ENCODE assay signal across 1 cellular context in genomic region chr3:194134757-194135515, GRCh38.
TF ChIP-seq lines count a peak whose summit lies in the region.

No MANE protein-coding gene starts in this region.

TF ChIP-seq in K562, 482 proteins besides CTCF, POLR2A, EP300 and RAD21 (continued from another document and continues in another):
- peak; percentile 76 for TF ChIP-seq HDAC3 (IDR thresholded peaks at IDR 0.05; ENCODE audit: borderline replicate concordance, partially characterized antibody)
- TF ChIP-seq ZNF175 (CRISPR knock-in tag; IDR thresholded peaks at IDR 0.05; ENCODE audit: low read depth): 0 out of 2 replicates have a peak, but pooled peaks have one; percentile 46
- no peak for TF ChIP-seq POLR2H (tag; IDR thresholded peaks at IDR 0.05; ENCODE audit: low read depth)
- no peak for TF ChIP-seq NFATC3 (IDR thresholded peaks at IDR 0.05)
- TF ChIP-seq PRPF4 (IDR thresholded peaks at IDR 0.05; ENCODE audit: insufficient read depth, low read depth, low read length, poor library complexity, severe bottlenecking): no peak
- TF ChIP-seq GTF2B (IDR thresholded peaks at IDR 0.05; ENCODE audit: extremely low read depth, insufficient read length): no peak
- TF ChIP-seq HDAC8 (tag; IDR thresholded peaks at IDR 0.05): no peak
- TF ChIP-seq ZFP91 (CRISPR knock-in tag; IDR thresholded peaks at IDR 0.05): peak; percentile 96
- peak; percentile 64 for TF ChIP-seq RAD51 (IDR thresholded peaks at IDR 0.05; ENCODE audit: borderline replicate concordance, low read depth)
- no peak for TF ChIP-seq ZKSCAN3 (CRISPR knock-in tag; IDR thresholded peaks at IDR 0.05)
- TF ChIP-seq SMARCC2 (IDR thresholded peaks at IDR 0.05; ENCODE audit: low read depth): no peak
- no peak for TF ChIP-seq SRSF1 (IDR thresholded peaks at IDR 0.05; ENCODE audit: low read depth, low read length)
- TF ChIP-seq CREBBP (IDR thresholded peaks at IDR 0.05; ENCODE audit: low read depth, low read length): no peak
- TF ChIP-seq SREBF2 (CRISPR knock-in tag; IDR thresholded peaks at IDR 0.05): no peak
- TF ChIP-seq ZNF583 (CRISPR knock-in tag; IDR thresholded peaks at IDR 0.05): no peak
- TF ChIP-seq BRD4 (IDR thresholded peaks at IDR 0.05): no peak
- TF ChIP-seq MNT (conservative IDR thresholded peaks at IDR 0.05): peak; percentile 99 to 100
- no peak for TF ChIP-seq NCOA2 (IDR thresholded peaks at IDR 0.05; ENCODE audit: partially characterized antibody in 2 of 2)
- TF ChIP-seq ZBTB49 (CRISPR knock-in tag; IDR thresholded peaks at IDR 0.05; ENCODE audit: borderline replicate concordance): no peak
- no peak for TF ChIP-seq CBX5 (IDR thresholded peaks at IDR 0.05; ENCODE audit: borderline replicate concordance, low read depth)
- peak; percentile 51; the same call in 1 of the 2 replicates for TF ChIP-seq ZNF589 (CRISPR knock-in tag; IDR thresholded peaks at IDR 0.05; ENCODE audit: low read depth)
- TF ChIP-seq SPI1 (IDR thresholded peaks at IDR 0.05; ENCODE audit: borderline replicate concordance, low read depth, low read length): no peak
- TF ChIP-seq ZSCAN29 (IDR thresholded peaks at IDR 0.05): no peak
- no peak for TF ChIP-seq ZNF165 (CRISPR knock-in tag; IDR thresholded peaks at IDR 0.05; ENCODE audit: borderline replicate concordance)
- TF ChIP-seq NELFE (IDR thresholded peaks at IDR 0.05; ENCODE audit: insufficient read depth, insufficient read length): no peak
- no peak for TF ChIP-seq ZNF146 (CRISPR knock-in tag; IDR thresholded peaks at IDR 0.05; ENCODE audit: unreplicated experiment)
- TF ChIP-seq SETDB1 (IDR thresholded peaks at IDR 0.05; ENCODE audit: low read length): no peak
- TF ChIP-seq ZNF212 (CRISPR knock-in tag; IDR thresholded peaks at IDR 0.05): no peak
- TF ChIP-seq JUND (IDR thresholded peaks at IDR 0.05; ENCODE audit: borderline replicate concordance, low read depth, low read length): peak; percentile 67
- TF ChIP-seq JUND (tag; IDR thresholded peaks at IDR 0.05; ENCODE audit: borderline replicate concordance, low read depth, low read length): peak; percentile 45; the same call in 1 of the 3 replicates
- TF ChIP-seq NCOR1 (IDR thresholded peaks at IDR 0.05): peak; percentile 89
- TF ChIP-seq POLR3G (IDR thresholded peaks at IDR 0.05; ENCODE audit: extremely low read depth, insufficient read length, insufficient replicate concordance): no peak
- no peak for TF ChIP-seq ZNF444 (CRISPR knock-in tag; IDR thresholded peaks at IDR 0.05)
- TF ChIP-seq MCM2 (IDR thresholded peaks at IDR 0.05; ENCODE audit: low read depth): no peak
- peak; percentile 87 for TF ChIP-seq MEIS2 (IDR thresholded peaks at IDR 0.05; ENCODE audit: partially characterized antibody)
- 0 out of 2 replicates have a peak, but pooled peaks have one; percentile 24 for TF ChIP-seq ZNF232 (CRISPR knock-in tag; IDR thresholded peaks at IDR 0.05)
- TF ChIP-seq ZNF263 (CRISPR knock-in tag; IDR thresholded peaks at IDR 0.05; ENCODE audit: borderline replicate concordance): peak; percentile 64; the same call in 1 of the 2 replicates
- peak; percentile 31 for TF ChIP-seq E2F8 (IDR thresholded peaks at IDR 0.05; ENCODE audit: low read depth, partially characterized antibody)
- no peak for TF ChIP-seq NCOA6 (IDR thresholded peaks at IDR 0.05)
- TF ChIP-seq ZMIZ1 (IDR thresholded peaks at IDR 0.05; ENCODE audit: low read depth in 2 of 2, low read length in 2 of 2): 0 out of 4 replicates have a peak, but pooled peaks of 1 of the 2 experiments have one; percentile 18
- TF ChIP-seq TFAM (CRISPR knock-in tag; conservative IDR thresholded peaks at IDR 0.05): no peak
- no peak for TF ChIP-seq ZNF507 (tag; conservative IDR thresholded peaks at IDR 0.05)
- no peak for TF ChIP-seq ZNF23 (CRISPR knock-in tag; IDR thresholded peaks at IDR 0.05)
- no peak for TF ChIP-seq ASH1L (IDR thresholded peaks at IDR 0.05; ENCODE audit: borderline replicate concordance, low read depth, partially characterized antibody)
- no peak for TF ChIP-seq ZFP30 (CRISPR knock-in tag; IDR thresholded peaks at IDR 0.05; ENCODE audit: borderline replicate concordance)
- TF ChIP-seq ERF (CRISPR knock-in tag; IDR thresholded peaks at IDR 0.05): no peak
- no peak for TF ChIP-seq COPS2 (conservative IDR thresholded peaks at IDR 0.05)
- peak; percentile 55; the same call in 1 of the 2 replicates for TF ChIP-seq TGIF2 (CRISPR knock-in tag; IDR thresholded peaks at IDR 0.05)
- no peak for TF ChIP-seq SRSF9 (IDR thresholded peaks at IDR 0.05; ENCODE audit: borderline replicate concordance, low read depth, low read length)
- TF ChIP-seq ZNF124 (CRISPR knock-in tag; IDR thresholded peaks at IDR 0.05): no peak
- TF ChIP-seq PHB (CRISPR knock-in tag; IDR thresholded peaks at IDR 0.05): no peak
- TF ChIP-seq KDM5B (IDR thresholded peaks at IDR 0.05; ENCODE audit: insufficient replicate concordance, low read depth, low read length): no peak
- peak; percentile 90; the same call in 1 of the 2 replicates for TF ChIP-seq MYNN (IDR thresholded peaks at IDR 0.05)
- no peak for TF ChIP-seq MYNN (CRISPR knock-in tag; IDR thresholded peaks at IDR 0.05)
- TF ChIP-seq GATAD2B (IDR thresholded peaks at IDR 0.05; ENCODE audit: borderline replicate concordance): no peak
- TF ChIP-seq ZNF354B (CRISPR knock-in tag; IDR thresholded peaks at IDR 0.05): no peak
- no peak for TF ChIP-seq EZH2 (IDR thresholded peaks at IDR 0.05; ENCODE audit: borderline replicate concordance, low read depth, low read length)
- no peak for TF ChIP-seq MCM7 (IDR thresholded peaks at IDR 0.05)
- TF ChIP-seq ELK3 (CRISPR knock-in tag; IDR thresholded peaks at IDR 0.05): no peak
